In genomic region chr14:23005861-23006534, GRCh38 we compare ENCODE assay signal across 9 cellular contexts. TPM values are rescaled to one million over a fixed set of nuclear protein-coding genes. Genes with fewer than 3 reads are reported as not detected.
DNase-seq lines count a peak whose midpoint lies in the region; ATAC-seq and TF ChIP-seq lines count a peak whose summit lies in the region.
"Had no signal": no experiment of that assay in that cellular context is flagged by ENCODE, and none has a peak within 500 bp of the region (broad histone marks: within the 10 kb centered on the region; RNA-seq: fewer than 3 reads in every experiment).

No MANE protein-coding gene starts in this region.

- no peak for DNase-seq in CD4-positive, CD25-positive, alpha-beta regulatory T cell
- DNase-seq in central memory CD8-positive, alpha-beta T cell (ENCODE audit: low spot score in 2 of 2), result no peak
- DNase-seq in superior temporal gyrus (ENCODE audit: extremely low spot score) (no peak), COLO668 (lab: John Stamatoyannopoulos, UW; ENCODE audit: unreplicated experiment) (no peak), NCI-H2081 (lab: John Stamatoyannopoulos, UW) (no peak)

- H3K27ac Mint-ChIP-seq in CD4-positive, CD25-positive, alpha-beta regulatory T cell, result peak overlapping the region; percentile 98 to 99 (median 99)
- peak overlapping the region; percentile 97 for H3K27ac Mint-ChIP-seq in central memory CD8-positive, alpha-beta T cell (ENCODE audit: low read depth)
- H3K27ac Mint-ChIP-seq in nephron, result peak overlapping the region; percentile 99

- H4K20me1 ChIP-seq in Loucy (ENCODE audit: insufficient read depth, low read length, poor library complexity, severe bottlenecking), result no peaks in the 10 kb centered on the region

- H3K36me3 Mint-ChIP-seq in CD4-positive, CD25-positive, alpha-beta regulatory T cell, result no peaks in the 10 kb centered on the region
- peaks cover 14% of the 10 kb centered on the region for H3K36me3 Mint-ChIP-seq in central memory CD8-positive, alpha-beta T cell (ENCODE audit: insufficient read depth)
- H3K36me3 Mint-ChIP-seq in nephron (ENCODE audit: low read depth), result no peaks in the 10 kb centered on the region

- H3K9me3 ChIP-seq in CD4-positive, CD25-positive, alpha-beta regulatory T cell (ENCODE audit: control insufficient read depth in 2 of 2, low read length in 2 of 2), result no peaks in the 10 kb centered on the region
- no peaks in the 10 kb centered on the region for H3K9me3 ChIP-seq in Loucy (ENCODE audit: insufficient read depth, low read depth, low read length)

- TF ChIP-seq CTCF in Loucy (conservative IDR thresholded peaks at IDR 0.05; ENCODE audit: low read length) (no peak), nephron (IDR thresholded peaks at IDR 0.05; ENCODE audit: unreplicated experiment in 3 of 3) (no peak)

- H3K9ac ChIP-seq in Loucy (ENCODE audit: low read depth, low read length, poor library complexity, severe bottlenecking), result peak overlapping the region; percentile 85

- peak overlapping the region; percentile 83 for H2AFZ ChIP-seq in Loucy (ENCODE audit: low read length)

- no peaks in the 10 kb centered on the region for H3K27me3 ChIP-seq in CD4-positive, CD25-positive, alpha-beta regulatory T cell (ENCODE audit: control insufficient read depth, insufficient read depth, low read length)
- H3K27me3 ChIP-seq in Loucy (ENCODE audit: insufficient read depth, low read length, poor library complexity, severe bottlenecking), result no peaks in the 10 kb centered on the region

- peak overlapping the region; percentile 87 for H3K27ac ChIP-seq in CD4-positive, CD25-positive, alpha-beta regulatory T cell (ENCODE audit: insufficient read depth, low read length, poor library complexity, severe bottlenecking)

- H3K4me1 ChIP-seq in CD4-positive, CD25-positive, alpha-beta regulatory T cell (ENCODE audit: control insufficient read depth, insufficient read depth, low read length, poor library complexity, severe bottlenecking), result peaks cover 30% of the 10 kb centered on the region
- H3K4me1 ChIP-seq in Loucy (ENCODE audit: insufficient read depth, low read length, poor library complexity, severe bottlenecking), result peaks cover 46% of the 10 kb centered on the region

- H3K4me3 ChIP-seq in CD4-positive, CD25-positive, alpha-beta regulatory T cell (ENCODE audit: low read depth, low read length), result peak overlapping the region; percentile 93
- H3K4me3 ChIP-seq in Loucy (ENCODE audit: low read length, poor library complexity, severe bottlenecking), result peak overlapping the region; percentile 96

- H3K4me2 ChIP-seq in Loucy (ENCODE audit: low read depth, low read length, poor library complexity, severe bottlenecking), result peak overlapping the region; percentile 99

- peak overlapping the region; percentile 91 to 99 (median 95) for H3K4me3 Mint-ChIP-seq in CD4-positive, CD25-positive, alpha-beta regulatory T cell
- H3K4me3 Mint-ChIP-seq in central memory CD8-positive, alpha-beta T cell, result peak overlapping the region; percentile 96
- peak overlapping the region; percentile 92 to 97 (median 96) for H3K4me3 Mint-ChIP-seq in nephron

- no peak for ATAC-seq in CD4-positive, CD25-positive, alpha-beta regulatory T cell (ENCODE audit: low read depth in 2 of 2)
- ATAC-seq in central memory CD8-positive, alpha-beta T cell (replicated peaks; ENCODE audit: extremely low read depth, poor library complexity, severe bottlenecking), result no peak
- ATAC-seq in GM18505 (IDR thresholded peaks at IDR 0.05; ENCODE audit: unreplicated experiment), result no peak

- TF ChIP-seq POLR2A in GM18505 (IDR thresholded peaks at IDR 0.05; ENCODE audit: borderline replicate concordance, extremely low read depth, insufficient read depth, insufficient read length), result no peak

- H3K36me3 ChIP-seq in CD4-positive, CD25-positive, alpha-beta regulatory T cell (ENCODE audit: control insufficient read depth, insufficient read depth, low read length), result no peaks in the 10 kb centered on the region
- no peaks in the 10 kb centered on the region for H3K36me3 ChIP-seq in Loucy (ENCODE audit: insufficient read depth, low read length)

- no peaks in the 10 kb centered on the region for H3K27me3 Mint-ChIP-seq in CD4-positive, CD25-positive, alpha-beta regulatory T cell
- H3K27me3 Mint-ChIP-seq in central memory CD8-positive, alpha-beta T cell, result no peaks in the 10 kb centered on the region
- no peaks in the 10 kb centered on the region for H3K27me3 Mint-ChIP-seq in nephron (ENCODE audit: low read depth)

- peaks cover 36% of the 10 kb centered on the region for H3K79me2 ChIP-seq in Loucy (ENCODE audit: insufficient read depth, low read length)

- no peaks in the 10 kb centered on the region for H3K9me2 ChIP-seq in Loucy (replicated peaks; ENCODE audit: low read depth, low read length)

- H3F3A ChIP-seq in Loucy (ENCODE audit: low read depth), result peaks cover 7% of the 10 kb centered on the region

- H3K4me1 Mint-ChIP-seq in CD4-positive, CD25-positive, alpha-beta regulatory T cell, result peaks cover 13 to 51% (median 31%) of the 10 kb centered on the region in 4 donors
- peaks cover 24% of the 10 kb centered on the region for H3K4me1 Mint-ChIP-seq in central memory CD8-positive, alpha-beta T cell
- peaks cover 47% of the 10 kb centered on the region for H3K4me1 Mint-ChIP-seq in nephron

- H3K9me3 Mint-ChIP-seq in CD4-positive, CD25-positive, alpha-beta regulatory T cell, result no peaks in the 10 kb centered on the region
- H3K9me3 Mint-ChIP-seq in central memory CD8-positive, alpha-beta T cell, result no peaks in the 10 kb centered on the region
- no peaks in the 10 kb centered on the region for H3K9me3 Mint-ChIP-seq in nephron

RNA-seq across cellular contexts. Expression of gene C14orf93, which starts 3.9 kb away (rescaled TPM):
- 8.5 TPM for total RNA-seq in CD4-positive, CD25-positive, alpha-beta regulatory T cell
- 1 to 10 TPM; 4.7 to 7.5 (median 6.9) TPM for polyA plus RNA-seq in CD4-positive, CD25-positive, alpha-beta regulatory T cell

RNA-seq across cellular contexts. Expression of gene AJUBA, which starts 23.6 kb away (rescaled TPM):
- 0.54 TPM for total RNA-seq in CD4-positive, CD25-positive, alpha-beta regulatory T cell
- polyA plus RNA-seq in CD4-positive, CD25-positive, alpha-beta regulatory T cell, result 1 to 10 TPM in 1 of 4 donors, under 1 TPM in 3; 0.20 to 1.0 (median 0.71) TPM

RNA-seq across cellular contexts. Expression of gene PSMB5, which starts 28.7 kb away (rescaled TPM):
- 13.8 TPM for total RNA-seq in CD4-positive, CD25-positive, alpha-beta regulatory T cell
- polyA plus RNA-seq in CD4-positive, CD25-positive, alpha-beta regulatory T cell, result 10 to 100 TPM; 28.2 to 50.9 (median 39.5) TPM

RNA-seq across cellular contexts. Expression of gene PSMB11, which starts 36.0 kb away (rescaled TPM):
- total RNA-seq in CD4-positive, CD25-positive, alpha-beta regulatory T cell, result not detected
- polyA plus RNA-seq in CD4-positive, CD25-positive, alpha-beta regulatory T cell, result not detected
- total RNA-seq: myocyte had no signal

RNA-seq across cellular contexts. Expression of gene HAUS4, which starts 49.1 kb away (rescaled TPM):
- total RNA-seq in CD4-positive, CD25-positive, alpha-beta regulatory T cell, result 20.0 TPM
- polyA plus RNA-seq in CD4-positive, CD25-positive, alpha-beta regulatory T cell, result 10 to 100 TPM; 30.0 to 41.9 (median 37.0) TPM
